30 cellular contexts compared by ENCODE assay signal in the genomic region with DNA sequence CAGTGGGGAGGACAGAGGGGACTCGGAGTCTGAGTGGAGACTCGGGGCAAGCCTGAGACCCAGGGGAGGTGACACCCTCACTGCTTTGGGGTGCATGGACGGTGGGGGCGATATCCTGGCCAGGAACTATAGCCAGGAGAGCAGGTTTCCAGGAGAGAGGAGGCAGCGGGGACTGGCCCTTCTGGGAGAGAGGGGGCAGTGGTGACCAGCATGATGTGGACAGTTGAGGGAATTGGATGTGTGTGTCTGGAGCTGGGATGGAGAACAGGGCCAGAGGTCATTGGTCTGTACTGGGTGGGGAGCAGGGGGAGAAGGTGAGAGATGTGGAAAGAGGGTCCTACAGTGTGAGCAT.
"Had no signal": no experiment of that assay in that cellular context is flagged by ENCODE, and none has a peak within 500 bp of the region (broad histone marks: within the 10 kb centered on the region; RNA-seq: fewer than 3 reads in every experiment).

No MANE protein-coding gene starts in this region.

- H3K4me1 Mint-ChIP-seq: activated T-helper 17 cell treated with anti-CD3 and anti-CD28 coated beads, Interleukin-2, amount 50 U/mL, for 72 hours; stimulated activated naive CD8-positive, alpha-beta T cell treated with anti-CD3 and anti-CD28 coated beads, Interleukin-15, amount 100 ng/mL, for 72 hours had no signal

- H3K27ac ChIP-seq: brain microvascular endothelial cell, parathyroid adenoma, thyroid gland, VCaP had no signal

- H3K36me3 Mint-ChIP-seq: naive thymus-derived CD4-positive, alpha-beta T cell; stimulated activated effector memory CD8-positive, alpha-beta T cell treated with anti-CD3 and anti-CD28 coated beads, Interleukin-12 subunit alpha, Interleukin-12 subunit beta, amount 100 ng/mL, for 72 hours had no signal

- H3K27me3 ChIP-seq: brain microvascular endothelial cell, thyroid gland had no signal

- H3K4me3 Mint-ChIP-seq: activated T-cell treated with anti-CD3 and anti-CD28 coated beads, Interleukin-2, amount 50 U/mL, for 4 hours; activated T-helper 17 cell treated with anti-CD3 and anti-CD28 coated beads, Interleukin-2, amount 50 U/mL, for 72 hours; naive thymus-derived CD4-positive, alpha-beta T cell; neural crest cell; stimulated activated effector memory CD8-positive, alpha-beta T cell treated with anti-CD3 and anti-CD28 coated beads, Interleukin-12 subunit alpha, Interleukin-12 subunit beta, amount 100 ng/mL, for 72 hours; stimulated activated naive CD8-positive, alpha-beta T cell treated with anti-CD3 and anti-CD28 coated beads, Interleukin-15, amount 100 ng/mL, for 72 hours; T-helper 1 cell treated with Interleukin-12 subunit alpha and Interleukin-12 subunit beta and Interleukin-4 antibody, amounts not matched to agents 30 μg/mL and 1 μg/mL, for 36 hours had no signal

- H3K9ac ChIP-seq: parathyroid adenoma, SK-N-SH had no signal

- H3K79me2 ChIP-seq: parathyroid adenoma had no signal

- H3K27ac Mint-ChIP-seq: activated T-helper 17 cell treated with anti-CD3 and anti-CD28 coated beads, Interleukin-2, amount 50 U/mL, for 72 hours; stimulated activated effector memory CD8-positive, alpha-beta T cell treated with anti-CD3 and anti-CD28 coated beads, Interleukin-12 subunit alpha, Interleukin-12 subunit beta, amount 100 ng/mL, for 72 hours; stimulated activated naive CD8-positive, alpha-beta T cell treated with anti-CD3 and anti-CD28 coated beads, Interleukin-15, amount 100 ng/mL, for 72 hours; T-helper 1 cell treated with Interleukin-12 subunit alpha and Interleukin-12 subunit beta and Interleukin-4 antibody, amounts not matched to agents 30 μg/mL and 1 μg/mL, for 36 hours had no signal

- H2AFZ ChIP-seq: parathyroid adenoma had no signal

- H3K4me3 ChIP-seq: thyroid gland had no signal

- H3K9me3 ChIP-seq: SK-N-SH, thyroid gland had no signal

- DNase-seq: activated CD4-positive, alpha-beta T cell treated with anti-CD3 and anti-CD28 coated beads for 48 hours; activated CD4-positive, alpha-beta T cell treated with anti-CD3 and anti-CD28 coated beads, Interleukin-2, amount 50 U/mL, for 48 hours; activated gamma-delta T cell treated with Interleukin-2 at 50 U/mL for 16 hours; activated naive CD4-positive, alpha-beta T cell treated with anti-CD3 and anti-CD28 coated beads, Interleukin-2, amount 50 U/mL, for 16 hours; activated T-cell treated with anti-CD3 and anti-CD28 coated beads, Interleukin-2, amount 50 U/mL, for 4 hours; amniotic stem cell; brain microvascular endothelial cell; central memory CD4-positive, alpha-beta T cell; dermis blood vessel endothelial cell; effector CD8-positive, alpha-beta T cell; mammary epithelial cell; midbrain; naive thymus-derived CD4-positive, alpha-beta T cell; occipital lobe; SK-N-SH; stimulated activated CD4-positive, alpha-beta T cell treated with anti-CD3 and anti-CD28 coated beads, Interleukin-12 subunit alpha, Interleukin-12 subunit beta, amount 100 ng/mL, for 4 hours; stimulated activated CD4-positive, alpha-beta T cell treated with anti-CD3 and anti-CD28 coated beads, Interleukin-4, amount 100 ng/mL, for 1 hour; stimulated activated naive CD8-positive, alpha-beta T cell treated with anti-CD3 and anti-CD28 coated beads, Interleukin-15, amount 100 ng/mL, for 72 hours; substantia nigra; SW 1271; T-helper 9 cell; thyroid gland had no signal

- H3K36me3 ChIP-seq: brain microvascular endothelial cell, thyroid gland had no signal

- ATAC-seq: activated CD4-positive, CD25-positive, alpha-beta regulatory T cell treated with anti-CD3 and anti-CD28 coated beads, Interleukin-2, amount 50 U/mL, for 24 hours; activated T-cell treated with anti-CD3 and anti-CD28 coated beads, Interleukin-2, amount 50 U/mL, for 4 hours; activated T-helper 17 cell treated with anti-CD3 and anti-CD28 coated beads, Interleukin-2, amount 50 U/mL, for 72 hours; naive thymus-derived CD4-positive, alpha-beta T cell; right cardiac atrium; stimulated activated effector memory CD8-positive, alpha-beta T cell treated with anti-CD3 and anti-CD28 coated beads, Interleukin-12 subunit alpha, Interleukin-12 subunit beta, amount 100 ng/mL, for 72 hours had no signal

- H3K4me2 ChIP-seq: SK-N-SH had no signal

- H3K9me3 Mint-ChIP-seq: activated T-cell treated with anti-CD3 and anti-CD28 coated beads, Interleukin-2, amount 50 U/mL, for 4 hours; activated T-helper 17 cell treated with anti-CD3 and anti-CD28 coated beads, Interleukin-2, amount 50 U/mL, for 72 hours; naive thymus-derived CD4-positive, alpha-beta T cell; neural crest cell; stimulated activated effector memory CD8-positive, alpha-beta T cell treated with anti-CD3 and anti-CD28 coated beads, Interleukin-12 subunit alpha, Interleukin-12 subunit beta, amount 100 ng/mL, for 72 hours; stimulated activated naive CD8-positive, alpha-beta T cell treated with anti-CD3 and anti-CD28 coated beads, Interleukin-15, amount 100 ng/mL, for 72 hours; T-helper 1 cell treated with Interleukin-12 subunit alpha and Interleukin-12 subunit beta and Interleukin-4 antibody, amounts not matched to agents 30 μg/mL and 1 μg/mL, for 36 hours had no signal

- H3K9me2 ChIP-seq: SK-N-SH had no signal
